Comparison of ENCODE assay signal across 13 cellular contexts in the genomic region with DNA sequence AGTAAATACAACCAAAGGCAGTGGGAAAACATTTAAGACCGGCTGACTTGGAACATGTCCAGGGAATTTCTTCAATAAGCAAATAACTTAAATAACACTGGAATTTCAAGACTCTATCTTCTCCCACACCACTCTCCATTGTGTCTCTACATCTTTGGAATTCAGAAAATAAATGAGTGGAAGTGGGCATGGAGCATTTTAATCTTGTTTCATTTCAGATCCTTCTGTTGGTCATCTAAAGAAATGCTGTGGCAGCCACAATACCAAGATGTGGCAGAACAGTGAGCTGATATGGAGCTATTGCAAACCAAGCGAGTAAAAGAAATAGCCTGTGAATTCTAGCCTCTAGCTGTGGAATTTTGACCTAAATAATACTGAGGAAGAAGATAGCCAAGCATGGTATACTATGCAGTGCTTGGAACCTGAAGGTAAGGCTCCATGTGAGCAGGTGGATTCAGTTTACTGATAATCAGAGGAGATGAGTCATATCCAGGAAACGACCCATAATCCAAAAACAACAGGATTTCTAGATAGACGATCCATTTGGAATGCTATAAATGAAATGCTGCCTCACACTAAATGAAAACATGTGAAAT.
DNase-seq lines count a peak whose midpoint lies in the region; ATAC-seq and TF ChIP-seq lines count a peak whose summit lies in the region.
"Had no signal": no experiment of that assay in that cellular context is flagged by ENCODE, and none has a peak within 500 bp of the region (broad histone marks: within the 10 kb centered on the region; RNA-seq: fewer than 3 reads in every experiment).

No MANE protein-coding gene starts in this region.

- ATAC-seq in HG03280 (IDR thresholded peaks at IDR 0.05; ENCODE audit: unreplicated experiment) (no peak), T-cell (replicated peaks in 1 of 4) (no peak), HG02623 (IDR thresholded peaks at IDR 0.05; ENCODE audit: unreplicated experiment) (no peak)
- ATAC-seq: activated naive CD8-positive, alpha-beta T cell treated with anti-CD3 and anti-CD28 coated beads, Interleukin-2, amount 50 U/mL, for 24 hours; WTC11 had no signal

- H2AFZ ChIP-seq in neural progenitor cell (replicated peaks), result peak overlapping the region; percentile 69

- no peaks in the 10 kb centered on the region for H3K9me3 Mint-ChIP-seq in neural progenitor cell
- H3K9me3 Mint-ChIP-seq in T-cell, result no peaks in the 10 kb centered on the region
- H3K9me3 Mint-ChIP-seq: activated naive CD8-positive, alpha-beta T cell treated with anti-CD3 and anti-CD28 coated beads, Interleukin-2, amount 50 U/mL, for 24 hours had no signal

- H3K79me2 ChIP-seq in neural progenitor cell (ENCODE audit: low read depth), result no peaks in the 10 kb centered on the region

- no peaks in the 10 kb centered on the region for H3K4me1 ChIP-seq in neural progenitor cell

- CTCF ChIA-PET in T-cell (lab: Charles Lee), result no interaction called here

- H3K36me3 ChIP-seq in neural progenitor cell, result no peaks in the 10 kb centered on the region

- DNase-seq in ELR (ENCODE audit: low read depth) (peak; percentile 6), NCI-H69 (lab: John Stamatoyannopoulos, UW) (peak; percentile 59), dermis microvascular lymphatic vessel endothelial cell (ENCODE audit: low read depth in 2 of 2) (peak; percentile 23 to 36), neural progenitor cell (ENCODE audit: low spot score) (no peak), T-cell (no peak)
- DNase-seq: activated CD8-positive, alpha-beta memory T cell treated with anti-CD3 and anti-CD28 coated beads, Interleukin-2, amount 50 U/mL, for 48 hours; activated naive CD8-positive, alpha-beta T cell treated with anti-CD3 and anti-CD28 coated beads, Interleukin-2, amount 50 U/mL, for 24 hours; effector memory CD4-positive, alpha-beta T cell; NCI-H1048 had no signal

- H3K4me2 ChIP-seq in neural progenitor cell, result no peak overlapping the region

- H3K9me3 ChIP-seq in neural progenitor cell (ENCODE audit: low read depth), result no peaks in the 10 kb centered on the region

- H3K4me3 ChIP-seq in neural progenitor cell, result no peak overlapping the region
- H3K4me3 ChIP-seq: lung had no signal

- H3K27ac Mint-ChIP-seq in neural progenitor cell (no peak overlapping the region), T-cell (no peak overlapping the region)
- H3K27ac Mint-ChIP-seq: activated naive CD8-positive, alpha-beta T cell treated with anti-CD3 and anti-CD28 coated beads, Interleukin-2, amount 50 U/mL, for 24 hours; WTC11 had no signal

- no peak for TF ChIP-seq CTCF in neural progenitor cell (IDR thresholded peaks at IDR 0.05)

- H3K36me3 Mint-ChIP-seq in neural progenitor cell (no peaks in the 10 kb centered on the region), T-cell (no peaks in the 10 kb centered on the region)
- H3K36me3 Mint-ChIP-seq: WTC11 had no signal

- H3K9ac ChIP-seq in neural progenitor cell, result no peak overlapping the region

- H3K4me1 Mint-ChIP-seq in neural progenitor cell, result no peaks in the 10 kb centered on the region
- no peaks in the 10 kb centered on the region for H3K4me1 Mint-ChIP-seq in T-cell
- H3K4me1 Mint-ChIP-seq: activated naive CD8-positive, alpha-beta T cell treated with anti-CD3 and anti-CD28 coated beads, Interleukin-2, amount 50 U/mL, for 24 hours had no signal

- no peaks in the 10 kb centered on the region for H3F3A ChIP-seq in neural progenitor cell (ENCODE audit: low read depth)

- H4K20me1 ChIP-seq in neural progenitor cell (ENCODE audit: low read depth), result no peaks in the 10 kb centered on the region

- no peaks in the 10 kb centered on the region for H3K27me3 ChIP-seq in neural progenitor cell

- H3K4me3 Mint-ChIP-seq in neural progenitor cell (no peak overlapping the region), T-cell (no peak overlapping the region)
- H3K4me3 Mint-ChIP-seq: activated naive CD8-positive, alpha-beta T cell treated with anti-CD3 and anti-CD28 coated beads, Interleukin-2, amount 50 U/mL, for 24 hours; WTC11 had no signal

- no peak overlapping the region for H3K27ac ChIP-seq in neural progenitor cell

- POLR2A ChIA-PET in T-cell (lab: Charles Lee), result no interaction called here

- H3K27me3 Mint-ChIP-seq in neural progenitor cell (ENCODE audit: insufficient read depth, low read depth), result no peaks in the 10 kb centered on the region
- H3K27me3 Mint-ChIP-seq in T-cell, result no peaks in the 10 kb centered on the region
- H3K27me3 Mint-ChIP-seq: activated naive CD8-positive, alpha-beta T cell treated with anti-CD3 and anti-CD28 coated beads, Interleukin-2, amount 50 U/mL, for 24 hours had no signal

Comparison
In these comparisons a context has a peak if more than half of its experiments do, and no peak if none do; other contexts are left out.
1. DNase-seq: peak in ELR (single experiment), NCI-H69 (single experiment) and dermis microvascular lymphatic vessel endothelial cell (2 of 2); none in neural progenitor cell (single experiment) and T-cell (0 of 34).